11 cellular contexts compared by ENCODE assay signal in genomic region chr22:23844739-23845202, GRCh38. TPM values are rescaled to one million over a fixed set of nuclear protein-coding genes. Genes with fewer than 3 reads are reported as not detected.
A peak's percentile ranks its signal among the peaks of the same experiment; 100 is the strongest.
DNase-seq lines count a peak whose midpoint lies in the region; ATAC-seq and TF ChIP-seq lines count a peak whose summit lies in the region.
"Had no signal": no experiment of that assay in that cellular context is flagged by ENCODE, and none has a peak within 500 bp of the region (broad histone marks: within the 10 kb centered on the region; RNA-seq: fewer than 3 reads in every experiment).

No MANE protein-coding gene starts in this region.

- H3K9me2 ChIP-seq in MM.1S (replicated peaks; ENCODE audit: insufficient read depth, low read length), result no peaks in the 10 kb centered on the region

- H3K36me3 ChIP-seq in MM.1S (replicated peaks; ENCODE audit: insufficient read depth, low read length), result no peaks in the 10 kb centered on the region
- no peaks in the 10 kb centered on the region for H3K36me3 ChIP-seq in duodenal mucosa (ENCODE audit: control insufficient read depth in 1 of 2, insufficient read depth in 2 of 2, low read length in 2 of 2)
- no peaks in the 10 kb centered on the region for H3K36me3 ChIP-seq in gastrocnemius medialis
- H3K36me3 ChIP-seq: pancreas had no signal

- no peak overlapping the region for H3K27ac Mint-ChIP-seq in osteocyte (ENCODE audit: unreplicated experiment)

- H3K9me3 ChIP-seq in MM.1S (replicated peaks; ENCODE audit: insufficient read depth, low read length) (no peaks in the 10 kb centered on the region), duodenal mucosa (ENCODE audit: control insufficient read depth in 1 of 2, low read length in 2 of 2) (no peaks in the 10 kb centered on the region), gastrocnemius medialis (no peaks in the 10 kb centered on the region)
- H3K9me3 ChIP-seq: pancreas had no signal

- peaks cover 15% of the 10 kb centered on the region for H3K79me2 ChIP-seq in MM.1S (ENCODE audit: low read length)

- no peaks in the 10 kb centered on the region for H3K27me3 Mint-ChIP-seq in osteocyte (ENCODE audit: unreplicated experiment)

- H3K4me3 ChIP-seq in MM.1S (ENCODE audit: low read length), result peak overlapping the region; percentile 71
- no peak overlapping the region for H3K4me3 ChIP-seq in duodenal mucosa (ENCODE audit: low read depth in 1 of 2, low read length in 2 of 2)
- no peak overlapping the region for H3K4me3 ChIP-seq in gastrocnemius medialis
- H3K4me3 ChIP-seq: pancreas had no signal

- H3K27me3 ChIP-seq in MM.1S (replicated peaks; ENCODE audit: insufficient read depth, low read length) (no peaks in the 10 kb centered on the region), duodenal mucosa (ENCODE audit: control insufficient read depth in 1 of 2, insufficient read depth in 2 of 2, low read length in 2 of 2) (no peaks in the 10 kb centered on the region), gastrocnemius medialis (no peaks in the 10 kb centered on the region)
- H3K27me3 ChIP-seq: pancreas had no signal

- H3F3A ChIP-seq in MM.1S (ENCODE audit: insufficient read depth, low read length), result peaks cover 61% of the 10 kb centered on the region

- no peak for TF ChIP-seq POLR2A in gastrocnemius medialis (IDR thresholded peaks at IDR 0.05)

- in situ Hi-C loops in gastrocnemius medialis (cut with MboI; ENCODE audit: low sequenced_read_pairs in 4 of 4), result loop anchor here in 3 of 4 donors (5.0 to 10.0 kb wide), 3 partner anchors 62 to 72 kb away; partner anchors contain the start of gene MMP11 (in 2 of the 3)

- H3K4me1 Mint-ChIP-seq in osteocyte (ENCODE audit: unreplicated experiment), result peaks cover 17% of the 10 kb centered on the region

- no peak for DNase-seq in MM.1S
- DNase-seq in gastrocnemius medialis, result no peak
- DNase-seq in osteocyte (ENCODE audit: extremely low spot score, unreplicated experiment), result no peak
- DNase-seq in RPMI8226, result no peak
- DNase-seq: activated CD4-positive, CD25-positive, alpha-beta regulatory T cell treated with anti-CD3 and anti-CD28 coated beads, Interleukin-2, amount 50 U/mL, for 72 hours; NCI-H1694; pancreas had no signal

- H3K4me1 ChIP-seq in MM.1S (ENCODE audit: low read length) (peaks cover 68% of the 10 kb centered on the region), duodenal mucosa (ENCODE audit: control insufficient read depth in 1 of 2, insufficient read depth in 2 of 2, low read length in 2 of 2) (peaks cover 11 to 40% of the 10 kb centered on the region in 2 donors), gastrocnemius medialis (peaks cover 41 to 51% of the 10 kb centered on the region in 2 donors)
- H3K4me1 ChIP-seq: pancreas had no signal

- no peaks in the 10 kb centered on the region for H3K36me3 Mint-ChIP-seq in osteocyte (ENCODE audit: unreplicated experiment)

- intact Hi-C loops in gastrocnemius medialis (cut with DNase I; ENCODE audit: low total_unique reads), result loop anchor here (1.0 to 5.0 kb wide), 4 partner anchors 76 to 302 kb away; no protein-coding TSS in a partner anchor

- H3K27ac ChIP-seq in MM.1S (ENCODE audit: low read length) (peak overlapping the region; percentile 100), duodenal mucosa (ENCODE audit: low read depth, low read length) (peak overlapping the region; percentile 44), gastrocnemius medialis (peak overlapping the region; percentile 70 to 96 (median 75))
- H3K27ac ChIP-seq: pancreas had no signal

- no peak overlapping the region for H2AFZ ChIP-seq in MM.1S (ENCODE audit: low read length)

- TF ChIP-seq CTCF in MM.1S (IDR thresholded peaks at IDR 0.05; ENCODE audit: low read length), result no peak
- no peak for TF ChIP-seq CTCF in gastrocnemius medialis (IDR thresholded peaks at IDR 0.05 in 4 of 5, conservative IDR thresholded peaks at IDR 0.05 in 1 of 5)
- TF ChIP-seq CTCF in osteocyte (IDR thresholded peaks at IDR 0.05), result no peak

- H3K9me3 Mint-ChIP-seq in osteocyte (ENCODE audit: unreplicated experiment), result no peaks in the 10 kb centered on the region

- H3K9ac ChIP-seq in MM.1S (ENCODE audit: low read length), result peak overlapping the region; percentile 99
- no peak overlapping the region for H3K9ac ChIP-seq in duodenal mucosa (ENCODE audit: low read depth in 1 of 2, low read length in 2 of 2)

- H3K4me3 Mint-ChIP-seq in osteocyte (ENCODE audit: unreplicated experiment), result no peak overlapping the region

- no peaks in the 10 kb centered on the region for H4K20me1 ChIP-seq in MM.1S (ENCODE audit: insufficient read depth, low read length)

- peak overlapping the region; percentile 100 for H3K4me2 ChIP-seq in MM.1S (ENCODE audit: low read depth, low read length)

- peak; percentile 5 for ATAC-seq in GM18907 (IDR thresholded peaks at IDR 0.05; ENCODE audit: unreplicated experiment)
- no peak for ATAC-seq in gastrocnemius medialis
- no peak for ATAC-seq in GM21717 (IDR thresholded peaks at IDR 0.05; ENCODE audit: unreplicated experiment)
- no peak for ATAC-seq in HG03135 (IDR thresholded peaks at IDR 0.05; ENCODE audit: unreplicated experiment)

RNA-seq across cellular contexts. Expression of gene DERL3, which starts 6.0 kb away (rescaled TPM):
- total RNA-seq in gastrocnemius medialis, result 1 to 10 TPM in 3 of 4 donors, under 1 TPM in 1; 0.72 to 1.5 (median 1.3) TPM
- 0.52 and 0.56 TPM in 2 replicates for total RNA-seq in osteocyte

RNA-seq across cellular contexts. Expression of gene SLC2A11, which starts 12.9 kb away (rescaled TPM):
- total RNA-seq in gastrocnemius medialis (10 to 100 TPM in 1 of 4 donors, 1 to 10 TPM in 3; 2.4 to 19.0 (median 6.2) TPM), osteocyte (19.0 and 22.6 TPM in 2 replicates)

RNA-seq across cellular contexts. Expression of gene MIF, which starts 49.4 kb away (rescaled TPM):
- 100 to 1,000 TPM in 3 of 4 donors, 10 to 100 TPM in 1; 78.1 to 145 (median 129) TPM for total RNA-seq in gastrocnemius medialis
- total RNA-seq in osteocyte, result 354 and 363 TPM in 2 replicates

RNA-seq across cellular contexts. Expression of gene SMARCB1, which starts 58.0 kb away (rescaled TPM):
- 10 to 100 TPM; 37.8 to 65.6 (median 55.2) TPM for total RNA-seq in gastrocnemius medialis
- 126 and 127 TPM in 2 replicates for total RNA-seq in osteocyte

Comparison
In these comparisons a context has a peak if more than half of its experiments do, and no peak if none do; other contexts are left out.
1. H3K27ac ChIP-seq: peak in every context shown above with its lines; median percentile 100 in MM.1S; 75 in gastrocnemius medialis; 44 in duodenal mucosa.